Comparison of ENCODE assay signal across 21 cellular contexts in the genomic region with DNA sequence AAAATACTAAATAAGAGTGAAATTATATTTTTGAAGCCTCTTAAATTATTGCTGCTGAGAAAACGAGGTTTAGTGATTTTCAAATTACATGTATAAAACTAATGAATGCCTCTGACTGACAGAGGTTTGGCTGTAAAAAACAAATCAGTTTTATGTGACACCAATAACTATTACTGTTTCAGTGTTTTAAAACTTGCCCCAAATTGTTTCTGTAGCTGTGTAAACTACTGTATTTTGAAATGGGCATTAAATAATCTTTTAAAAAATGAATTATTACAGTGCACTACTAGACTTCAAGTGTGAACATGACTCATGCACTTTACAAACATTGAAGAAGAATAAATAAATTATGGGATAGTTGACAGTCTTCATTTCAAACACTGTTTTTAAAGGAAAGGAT. TPM values are rescaled to one million over a fixed set of nuclear protein-coding genes. Genes with fewer than 3 reads are reported as not detected.
A peak's percentile ranks its signal among the peaks of the same experiment; 100 is the strongest.
DNase-seq lines count a peak whose midpoint lies in the region; ATAC-seq and TF ChIP-seq lines count a peak whose summit lies in the region.
"Had no signal": no experiment of that assay in that cellular context is flagged by ENCODE, and none has a peak within 500 bp of the region (broad histone marks: within the 10 kb centered on the region; RNA-seq: fewer than 3 reads in every experiment).

No MANE protein-coding gene starts in this region.

- DNase-seq in activated CD8-positive, alpha-beta T cell treated with anti-CD3 and anti-CD28 coated beads for 36 hours: no peak
- no peak for DNase-seq in activated CD8-positive, alpha-beta T cell treated with anti-CD3 and anti-CD28 coated beads, Interleukin-2, amount 10 ng/mL, durations not matched to agents 7 days and 5 days
- no peak for DNase-seq in endothelial cell (ENCODE audit: low spot score)
- no peak for DNase-seq in naive thymus-derived CD8-positive, alpha-beta T cell
- no peak for DNase-seq in NCI-H2171 (lab: John Stamatoyannopoulos, UW)
- DNase-seq in osteocyte (ENCODE audit: extremely low spot score, unreplicated experiment): no peak
- DNase-seq: CD8-positive, alpha-beta T cell; DMS79; GM23248; NCI-H1048; NCI-H1436 treated with DMSO at 0.1 percent for 48 hours; NCI-H2029 treated with DMSO at 0.1 percent for 48 hours; NCI-H774; PC-3 had no signal

- POLR2A ChIA-PET in activated CD8-positive, alpha-beta T cell treated with anti-CD3 and anti-CD28 coated beads for 36 hours (lab: Charles Lee): no interaction called here
- POLR2A ChIA-PET in activated CD8-positive, alpha-beta T cell treated with anti-CD3 and anti-CD28 coated beads, Interleukin-2, amount 10 ng/mL, durations not matched to agents 7 days and 5 days (lab: Charles Lee): no interaction called here
- POLR2A ChIA-PET in HEK293 (lab: Yijun Ruan, JAX): no interaction called here
- POLR2A ChIA-PET in naive thymus-derived CD8-positive, alpha-beta T cell (lab: Charles Lee): interaction anchor here (3.1 kb wide), 1 partner anchor 12 kb away, joined by 19 read pairs; no protein-coding TSS in a partner anchor

- H3K36me3 ChIP-seq in HEK293 (ENCODE audit: control insufficient read depth in 2 of 2, insufficient read depth in 1 of 2, low read length in 2 of 2): no peaks in the 10 kb centered on the region

- TF ChIP-seq CTCF in activated CD8-positive, alpha-beta T cell treated with anti-CD3 and anti-CD28 coated beads for 36 hours (IDR thresholded peaks at IDR 0.05): no peak
- no peak for TF ChIP-seq CTCF in HEK293 (tag by site-specific recombination; IDR thresholded peaks at IDR 0.05)
- TF ChIP-seq CTCF in endothelial cell (IDR thresholded peaks at IDR 0.05; ENCODE audit: unreplicated experiment): no peak
- TF ChIP-seq CTCF in osteocyte (IDR thresholded peaks at IDR 0.05): no peak

- intact Hi-C loops in activated CD8-positive, alpha-beta T cell treated with anti-CD3 and anti-CD28 coated beads for 36 hours (cut with micrococcal nuclease): no loop called here

- peaks cover 7% of the 10 kb centered on the region for H3K9me3 Mint-ChIP-seq in activated CD8-positive, alpha-beta T cell treated with anti-CD3 and anti-CD28 coated beads for 36 hours
- H3K9me3 Mint-ChIP-seq in activated CD8-positive, alpha-beta T cell treated with anti-CD3 and anti-CD28 coated beads, Interleukin-2, amount 10 ng/mL, durations not matched to agents 7 days and 5 days (ENCODE audit: insufficient read depth): peaks cover 15% of the 10 kb centered on the region
- peaks cover 5% of the 10 kb centered on the region for H3K9me3 Mint-ChIP-seq in activated T-helper 17 cell treated with anti-CD3 and anti-CD28 coated beads, Interleukin-2, amount 50 U/mL, for 72 hours
- H3K9me3 Mint-ChIP-seq in endothelial cell (ENCODE audit: unreplicated experiment) (no peaks in the 10 kb centered on the region), osteocyte (ENCODE audit: unreplicated experiment) (no peaks in the 10 kb centered on the region)
- peaks cover 0 to 9% (median 0%) of the 10 kb centered on the region in 9 donors for H3K9me3 Mint-ChIP-seq in naive thymus-derived CD8-positive, alpha-beta T cell
- H3K9me3 Mint-ChIP-seq: CD8-positive, alpha-beta T cell had no signal

- H3K4me3 Mint-ChIP-seq in activated CD8-positive, alpha-beta T cell treated with anti-CD3 and anti-CD28 coated beads for 36 hours: no peak overlapping the region
- no peak overlapping the region for H3K4me3 Mint-ChIP-seq in activated CD8-positive, alpha-beta T cell treated with anti-CD3 and anti-CD28 coated beads, Interleukin-2, amount 10 ng/mL, durations not matched to agents 7 days and 5 days
- H3K4me3 Mint-ChIP-seq in activated T-helper 17 cell treated with anti-CD3 and anti-CD28 coated beads, Interleukin-2, amount 50 U/mL, for 72 hours: no peak overlapping the region
- H3K4me3 Mint-ChIP-seq in endothelial cell (ENCODE audit: unreplicated experiment): peak overlapping the region; percentile 21
- H3K4me3 Mint-ChIP-seq in naive thymus-derived CD8-positive, alpha-beta T cell: no peak overlapping the region
- H3K4me3 Mint-ChIP-seq in osteocyte (ENCODE audit: unreplicated experiment): no peak overlapping the region
- H3K4me3 Mint-ChIP-seq: CD8-positive, alpha-beta T cell had no signal

- CTCF ChIA-PET in activated CD8-positive, alpha-beta T cell treated with anti-CD3 and anti-CD28 coated beads for 36 hours (lab: Charles Lee): interaction anchor here (2.8 kb wide), 1 partner anchor 21 kb away, joined by 20 read pairs; no protein-coding TSS in a partner anchor
- CTCF ChIA-PET in activated CD8-positive, alpha-beta T cell treated with anti-CD3 and anti-CD28 coated beads, Interleukin-2, amount 10 ng/mL, durations not matched to agents 7 days and 5 days (lab: Charles Lee): interaction anchor here (2.1 kb wide), 1 partner anchor 92 kb away, joined by 9 read pairs; no protein-coding TSS in a partner anchor
- CTCF ChIA-PET in HEK293 (lab: Yijun Ruan, JAX): interaction anchor here (1.3 to 3.0 kb wide), 2 partner anchors 20 to 22 kb away, joined by 4 to 17 read pairs; no protein-coding TSS in a partner anchor

- H3K4me1 Mint-ChIP-seq in activated CD8-positive, alpha-beta T cell treated with anti-CD3 and anti-CD28 coated beads for 36 hours (ENCODE audit: low read depth): peaks cover 41% of the 10 kb centered on the region
- peaks cover 32% of the 10 kb centered on the region for H3K4me1 Mint-ChIP-seq in activated CD8-positive, alpha-beta T cell treated with anti-CD3 and anti-CD28 coated beads, Interleukin-2, amount 10 ng/mL, durations not matched to agents 7 days and 5 days (ENCODE audit: low read depth)
- H3K4me1 Mint-ChIP-seq in activated T-helper 17 cell treated with anti-CD3 and anti-CD28 coated beads, Interleukin-2, amount 50 U/mL, for 72 hours: peaks cover 11% of the 10 kb centered on the region
- H3K4me1 Mint-ChIP-seq in endothelial cell (ENCODE audit: unreplicated experiment): peaks cover 10% of the 10 kb centered on the region
- H3K4me1 Mint-ChIP-seq in naive thymus-derived CD8-positive, alpha-beta T cell: peaks cover 7 to 28% (median 16%) of the 10 kb centered on the region in 4 donors
- H3K4me1 Mint-ChIP-seq in osteocyte (ENCODE audit: unreplicated experiment): peaks cover 33% of the 10 kb centered on the region

- H3K4me1 ChIP-seq in HEK293 (ENCODE audit: control insufficient read depth, insufficient read depth, low read length): peaks cover 23% of the 10 kb centered on the region
- H3K4me1 ChIP-seq: BLaER1 had no signal

- H3K9me3 ChIP-seq in HEK293 (ENCODE audit: control insufficient read depth, insufficient read depth, low read depth, low read length): no peaks in the 10 kb centered on the region

- peak overlapping the region; percentile 23 for H3K27ac Mint-ChIP-seq in activated CD8-positive, alpha-beta T cell treated with anti-CD3 and anti-CD28 coated beads for 36 hours
- no peak overlapping the region for H3K27ac Mint-ChIP-seq in activated CD8-positive, alpha-beta T cell treated with anti-CD3 and anti-CD28 coated beads, Interleukin-2, amount 10 ng/mL, durations not matched to agents 7 days and 5 days
- H3K27ac Mint-ChIP-seq in activated T-helper 17 cell treated with anti-CD3 and anti-CD28 coated beads, Interleukin-2, amount 50 U/mL, for 72 hours: peak overlapping the region; percentile 18
- H3K27ac Mint-ChIP-seq in endothelial cell (ENCODE audit: unreplicated experiment) (no peak overlapping the region), osteocyte (ENCODE audit: unreplicated experiment) (no peak overlapping the region)
- H3K27ac Mint-ChIP-seq in naive thymus-derived CD8-positive, alpha-beta T cell: peak overlapping the region in 3 of 10 donors; percentile 20 to 57 (median 50)

- H3K36me3 Mint-ChIP-seq in activated CD8-positive, alpha-beta T cell treated with anti-CD3 and anti-CD28 coated beads for 36 hours (ENCODE audit: low read depth): peaks cover 75% of the 10 kb centered on the region
- peaks cover 83% of the 10 kb centered on the region for H3K36me3 Mint-ChIP-seq in activated CD8-positive, alpha-beta T cell treated with anti-CD3 and anti-CD28 coated beads, Interleukin-2, amount 10 ng/mL, durations not matched to agents 7 days and 5 days (ENCODE audit: low read depth)
- H3K36me3 Mint-ChIP-seq in activated T-helper 17 cell treated with anti-CD3 and anti-CD28 coated beads, Interleukin-2, amount 50 U/mL, for 72 hours (ENCODE audit: low read depth): peaks cover 80% of the 10 kb centered on the region
- H3K36me3 Mint-ChIP-seq in endothelial cell (ENCODE audit: low read depth, unreplicated experiment) (peaks cover 11% of the 10 kb centered on the region), osteocyte (ENCODE audit: unreplicated experiment) (no peaks in the 10 kb centered on the region)
- H3K36me3 Mint-ChIP-seq in naive thymus-derived CD8-positive, alpha-beta T cell: peaks cover 26 to 79% (median 66%) of the 10 kb centered on the region in 3 donors

- no peak overlapping the region for H3K4me3 ChIP-seq in HEK293 (ENCODE audit: low read depth, low read length)
- H3K4me3 ChIP-seq: BLaER1, GM23248 had no signal

- ATAC-seq in activated CD8-positive, alpha-beta T cell treated with anti-CD3 and anti-CD28 coated beads for 36 hours: no peak
- ATAC-seq in activated CD8-positive, alpha-beta T cell treated with anti-CD3 and anti-CD28 coated beads, Interleukin-2, amount 10 ng/mL, durations not matched to agents 7 days and 5 days: no peak
- no peak for ATAC-seq in activated T-helper 17 cell treated with anti-CD3 and anti-CD28 coated beads, Interleukin-2, amount 50 U/mL, for 72 hours (replicated peaks)
- ATAC-seq in naive thymus-derived CD8-positive, alpha-beta T cell: no peak
- ATAC-seq: CD8-positive, alpha-beta T cell; PC-3 had no signal

- H3K27me3 Mint-ChIP-seq in activated CD8-positive, alpha-beta T cell treated with anti-CD3 and anti-CD28 coated beads for 36 hours: no peaks in the 10 kb centered on the region
- H3K27me3 Mint-ChIP-seq in activated CD8-positive, alpha-beta T cell treated with anti-CD3 and anti-CD28 coated beads, Interleukin-2, amount 10 ng/mL, durations not matched to agents 7 days and 5 days (ENCODE audit: low read depth): no peaks in the 10 kb centered on the region
- H3K27me3 Mint-ChIP-seq in activated T-helper 17 cell treated with anti-CD3 and anti-CD28 coated beads, Interleukin-2, amount 50 U/mL, for 72 hours: no peaks in the 10 kb centered on the region
- peaks cover 2% of the 10 kb centered on the region for H3K27me3 Mint-ChIP-seq in endothelial cell (ENCODE audit: unreplicated experiment)
- H3K27me3 Mint-ChIP-seq in naive thymus-derived CD8-positive, alpha-beta T cell: no peaks in the 10 kb centered on the region
- peaks cover 67% of the 10 kb centered on the region for H3K27me3 Mint-ChIP-seq in osteocyte (ENCODE audit: unreplicated experiment)

- no peak overlapping the region for H3K27ac ChIP-seq in HEK293 (ENCODE audit: extremely low read depth, low read depth, low read length)
- H3K27ac ChIP-seq: BLaER1, GM23248, KMS-11, RWPE1 had no signal

RNA-seq across cellular contexts. Expression of a gene that starts 15.4 kb away (rescaled TPM):
- not detected for total RNA-seq in activated CD8-positive, alpha-beta T cell treated with anti-CD3 and anti-CD28 coated beads for 36 hours
- total RNA-seq in activated CD8-positive, alpha-beta T cell treated with anti-CD3 and anti-CD28 coated beads, Interleukin-2, amount 10 ng/mL, durations not matched to agents 7 days and 5 days: not detected
- not detected for total RNA-seq in activated T-helper 17 cell treated with anti-CD3 and anti-CD28 coated beads, Interleukin-2, amount 50 U/mL, for 72 hours
- total RNA-seq in endothelial cell (ENCODE audit: unreplicated experiment) (0.28 TPM), osteocyte (not detected in 2 replicates)
- total RNA-seq in naive thymus-derived CD8-positive, alpha-beta T cell: not detected
- 1 to 10 TPM in 2 of 3 donors, under 1 TPM in 1; 0.76 to 1.8 (median 1.1) TPM for polyA plus RNA-seq in naive thymus-derived CD8-positive, alpha-beta T cell
- total RNA-seq: CD8-positive, alpha-beta T cell; GM23248; MCF 10A; NCI-H460; PC-3 had no signal
- polyA plus RNA-seq: GM23248 had no signal

RNA-seq across cellular contexts. Expression of a gene that starts 49.4 kb away (rescaled TPM):
- 100 to 1,000 TPM; 243 to 259 TPM for total RNA-seq in activated CD8-positive, alpha-beta T cell treated with anti-CD3 and anti-CD28 coated beads for 36 hours
- 100 to 1,000 TPM; 386 TPM for total RNA-seq in activated CD8-positive, alpha-beta T cell treated with anti-CD3 and anti-CD28 coated beads, Interleukin-2, amount 10 ng/mL, durations not matched to agents 7 days and 5 days
- total RNA-seq in activated T-helper 17 cell treated with anti-CD3 and anti-CD28 coated beads, Interleukin-2, amount 50 U/mL, for 72 hours: 100 to 1,000 TPM; 202 to 204 TPM
- 13.8 TPM for total RNA-seq in endothelial cell (ENCODE audit: unreplicated experiment)
- 100 to 1,000 TPM; 299 to 311 TPM for total RNA-seq in naive thymus-derived CD8-positive, alpha-beta T cell
- polyA plus RNA-seq in naive thymus-derived CD8-positive, alpha-beta T cell: 100 to 1,000 TPM; 119 to 227 (median 198) TPM
- total RNA-seq in osteocyte: not detected in 2 replicates
- total RNA-seq: GM23248, MCF 10A, NCI-H460, PC-3 had no signal
- polyA plus RNA-seq: GM23248 had no signal

Comparison
In these comparisons a context has a peak if more than half of its experiments do, and no peak if none do; other contexts are left out.
1. H3K27ac Mint-ChIP-seq: peak in activated CD8-positive, alpha-beta T cell treated with anti-CD3 and anti-CD28 coated beads for 36 hours (single experiment) and activated T-helper 17 cell treated with anti-CD3 and anti-CD28 coated beads, Interleukin-2, amount 50 U/mL, for 72 hours (single experiment); none in activated CD8-positive, alpha-beta T cell treated with anti-CD3 and anti-CD28 coated beads, Interleukin-2, amount 10 ng/mL, durations not matched to agents 7 days and 5 days (single experiment), endothelial cell (single experiment) and osteocyte (single experiment).
2. RNA of a gene that starts 49.4 kb away (total RNA-seq): 386 TPM in activated CD8-positive, alpha-beta T cell treated with anti-CD3 and anti-CD28 coated beads, Interleukin-2, amount 10 ng/mL, durations not matched to agents 7 days and 5 days, 299 to 311 TPM in naive thymus-derived CD8-positive, alpha-beta T cell, 243 to 259 TPM in activated CD8-positive, alpha-beta T cell treated with anti-CD3 and anti-CD28 coated beads for 36 hours, 202 to 204 TPM in activated T-helper 17 cell treated with anti-CD3 and anti-CD28 coated beads, Interleukin-2, amount 50 U/mL, for 72 hours and 13.8 TPM in endothelial cell (single experiment); not detected in osteocyte; every median in the first group is over 10 times any median in the second.